In genomic region chr5:54234304-54234938, GRCh38 we compare ENCODE assay signal across 8 cellular contexts.
A peak's percentile ranks its signal among the peaks of the same experiment; 100 is the strongest.
DNase-seq lines count a peak whose midpoint lies in the region; ATAC-seq and FAIRE-seq lines count a peak whose summit lies in the region.

No MANE protein-coding gene starts in this region.

- H3K27ac ChIP-seq in neuronal stem cell (replicated peaks; ENCODE audit: low read length), result no peak overlapping the region

- H4K91ac ChIP-seq in neuronal stem cell (ENCODE audit: low read depth, low read length, poor library complexity), result no peak overlapping the region

- no peak overlapping the region for H2BK120ac ChIP-seq in neuronal stem cell (ENCODE audit: low read depth, low read length)

- H3K4me2 ChIP-seq in neuronal stem cell (ENCODE audit: insufficient read depth, low read length, poor library complexity, severe bottlenecking), result no peak overlapping the region

- no peak overlapping the region for H3K23ac ChIP-seq in neuronal stem cell (ENCODE audit: low read depth, low read length, poor library complexity)

- no peaks in the 10 kb centered on the region for H3K9me3 ChIP-seq in neuronal stem cell (replicated peaks in 1 of 2; ENCODE audit: control insufficient read depth in 2 of 2, insufficient read depth in 1 of 2, low read depth in 1 of 2, low read length in 2 of 2)

- H2BK15ac ChIP-seq in neuronal stem cell (ENCODE audit: low read length), result no peak overlapping the region

- H3K14ac ChIP-seq in neuronal stem cell (ENCODE audit: low read length), result no peak overlapping the region

- H4K8ac ChIP-seq in neuronal stem cell (ENCODE audit: low read depth, low read length), result no peak overlapping the region

- no peak overlapping the region for H2AFZ ChIP-seq in neuronal stem cell (ENCODE audit: low read length)

- DNase-seq in EL (peak; percentile 48), SHP77 treated with DMSO at 0.1 percent for 48 hours (lab: John Stamatoyannopoulos, UW) (peak; percentile 23), foreskin melanocyte (peak; percentile 23), urothelium cell line (ENCODE audit: low spot score) (peak; percentile 23), neuronal stem cell (ENCODE audit: low spot score) (no peak), posterior vena cava (ENCODE audit: low spot score) (no peak), DMS79 treated with DMSO at 0.1 percent for 48 hours (lab: John Stamatoyannopoulos, UW) (no peak)

- H3K18ac ChIP-seq in neuronal stem cell (ENCODE audit: low read length), result no peak overlapping the region

- H2AK5ac ChIP-seq in neuronal stem cell (ENCODE audit: low read depth, low read length), result no peak overlapping the region

- no peak overlapping the region for H3K4me3 ChIP-seq in neuronal stem cell (ENCODE audit: low read length in 2 of 2)

- no peak overlapping the region for H3K4ac ChIP-seq in neuronal stem cell (ENCODE audit: low read length)

- intact Hi-C loops in posterior vena cava (cut with DNase I), result no loop called here

- no CpG with 5 or more reads among the region's 2 CpGs for WGBS in neuronal stem cell (ENCODE audit: extremely low coverage in 2 of 2, insufficient read length in 2 of 2, insufficient replicate concordance in 1 of 2), 2 donors

- peak; percentile 49 for ATAC-seq in HG03108 (IDR thresholded peaks at IDR 0.05; ENCODE audit: unreplicated experiment)

- H2BK12ac ChIP-seq in neuronal stem cell (ENCODE audit: low read length), result no peak overlapping the region

- H3K4me1 ChIP-seq in neuronal stem cell (ENCODE audit: control insufficient read depth in 2 of 2, insufficient read depth in 1 of 2, low read depth in 1 of 2, low read length in 2 of 2), result no peaks in the 10 kb centered on the region

- FAIRE-seq in urothelium cell line (lab: Jason Lieb, UNC), result no peak

- H2BK5ac ChIP-seq in neuronal stem cell (ENCODE audit: low read length), result no peak overlapping the region

- H3K36me3 ChIP-seq in neuronal stem cell (replicated peaks in 1 of 2; ENCODE audit: control insufficient read depth in 2 of 2, insufficient read depth in 2 of 2, low read length in 2 of 2), result no peaks in the 10 kb centered on the region

- H3K9ac ChIP-seq in neuronal stem cell (ENCODE audit: low read depth, low read length, poor library complexity), result no peak overlapping the region

- no peaks in the 10 kb centered on the region for H3K79me1 ChIP-seq in neuronal stem cell (ENCODE audit: low read depth, low read length)

- H3K27me3 ChIP-seq in neuronal stem cell (ENCODE audit: control insufficient read depth in 3 of 3, insufficient read depth in 3 of 3, low read depth in 1 of 3, low read length in 3 of 3), result no peaks in the 10 kb centered on the region

Comparison
In these comparisons a context has a peak if more than half of its experiments do, and no peak if none do; other contexts are left out.
1. DNase-seq: peak in EL (single experiment), SHP77 treated with DMSO at 0.1 percent for 48 hours (single experiment), foreskin melanocyte (single experiment) and urothelium cell line (single experiment); none in neuronal stem cell (single experiment), posterior vena cava (single experiment) and DMS79 treated with DMSO at 0.1 percent for 48 hours (single experiment).